ENCODE assay signal across 2 cellular contexts in genomic region chr6:144009628-144010027, GRCh38.
TF ChIP-seq lines count a peak whose summit lies in the region.

No MANE protein-coding gene starts in this region.

TF ChIP-seq in HEK293, 187 proteins besides CTCF, POLR2A, EP300 and RAD21:
- TF ChIP-seq ZNF146 (tag by site-specific recombination; IDR thresholded peaks at IDR 0.05) (peak; percentile 85), ZNF280D (tag by site-specific recombination; IDR thresholded peaks at IDR 0.05) (peak; percentile 62; the same call in 1 of the 2 replicates)

TF ChIP-seq in K562, 482 proteins besides CTCF, POLR2A, EP300 and RAD21:
- TF ChIP-seq ZNF146 (CRISPR knock-in tag; IDR thresholded peaks at IDR 0.05; ENCODE audit: unreplicated experiment) (peak; percentile 74), BCOR (IDR thresholded peaks at IDR 0.05) (peak; percentile 51; the same call in 1 of the 2 replicates)
